Comparison of ENCODE assay signal across 1 cellular context in genomic region chr2:6865346-6866238, GRCh38.
TF ChIP-seq lines count a peak whose summit lies in the region.

A gene with protein sequence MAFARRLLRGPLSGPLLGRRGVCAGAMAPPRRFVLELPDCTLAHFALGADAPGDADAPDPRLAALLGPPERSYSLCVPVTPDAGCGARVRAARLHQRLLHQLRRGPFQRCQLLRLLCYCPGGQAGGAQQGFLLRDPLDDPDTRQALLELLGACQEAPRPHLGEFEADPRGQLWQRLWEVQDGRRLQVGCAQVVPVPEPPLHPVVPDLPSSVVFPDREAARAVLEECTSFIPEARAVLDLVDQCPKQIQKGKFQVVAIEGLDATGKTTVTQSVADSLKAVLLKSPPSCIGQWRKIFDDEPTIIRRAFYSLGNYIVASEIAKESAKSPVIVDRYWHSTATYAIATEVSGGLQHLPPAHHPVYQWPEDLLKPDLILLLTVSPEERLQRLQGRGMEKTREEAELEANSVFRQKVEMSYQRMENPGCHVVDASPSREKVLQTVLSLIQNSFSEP (minus strand): TSS chr2:6865907. CDS start chr2:6865696, 211 bp downstream.

TF ChIP-seq in HepG2, 621 proteins besides CTCF, POLR2A, EP300 and RAD21 (continued from another document and continues in another):
- TF ChIP-seq, protein P1, sequence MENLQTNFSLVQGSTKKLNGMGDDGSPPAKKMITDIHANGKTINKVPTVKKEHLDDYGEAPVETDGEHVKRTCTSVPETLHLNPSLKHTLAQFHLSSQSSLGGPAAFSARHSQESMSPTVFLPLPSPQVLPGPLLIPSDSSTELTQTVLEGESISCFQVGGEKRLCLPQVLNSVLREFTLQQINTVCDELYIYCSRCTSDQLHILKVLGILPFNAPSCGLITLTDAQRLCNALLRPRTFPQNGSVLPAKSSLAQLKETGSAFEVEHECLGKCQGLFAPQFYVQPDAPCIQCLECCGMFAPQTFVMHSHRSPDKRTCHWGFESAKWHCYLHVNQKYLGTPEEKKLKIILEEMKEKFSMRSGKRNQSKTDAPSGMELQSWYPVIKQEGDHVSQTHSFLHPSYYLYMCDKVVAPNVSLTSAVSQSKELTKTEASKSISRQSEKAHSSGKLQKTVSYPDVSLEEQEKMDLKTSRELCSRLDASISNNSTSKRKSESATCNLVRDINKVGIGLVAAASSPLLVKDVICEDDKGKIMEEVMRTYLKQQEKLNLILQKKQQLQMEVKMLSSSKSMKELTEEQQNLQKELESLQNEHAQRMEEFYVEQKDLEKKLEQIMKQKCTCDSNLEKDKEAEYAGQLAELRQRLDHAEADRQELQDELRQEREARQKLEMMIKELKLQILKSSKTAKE (CRISPR knock-in tag; IDR thresholded peaks at IDR 0.05; ENCODE audit: borderline replicate concordance), result no peak
- TF ChIP-seq, protein P2, sequence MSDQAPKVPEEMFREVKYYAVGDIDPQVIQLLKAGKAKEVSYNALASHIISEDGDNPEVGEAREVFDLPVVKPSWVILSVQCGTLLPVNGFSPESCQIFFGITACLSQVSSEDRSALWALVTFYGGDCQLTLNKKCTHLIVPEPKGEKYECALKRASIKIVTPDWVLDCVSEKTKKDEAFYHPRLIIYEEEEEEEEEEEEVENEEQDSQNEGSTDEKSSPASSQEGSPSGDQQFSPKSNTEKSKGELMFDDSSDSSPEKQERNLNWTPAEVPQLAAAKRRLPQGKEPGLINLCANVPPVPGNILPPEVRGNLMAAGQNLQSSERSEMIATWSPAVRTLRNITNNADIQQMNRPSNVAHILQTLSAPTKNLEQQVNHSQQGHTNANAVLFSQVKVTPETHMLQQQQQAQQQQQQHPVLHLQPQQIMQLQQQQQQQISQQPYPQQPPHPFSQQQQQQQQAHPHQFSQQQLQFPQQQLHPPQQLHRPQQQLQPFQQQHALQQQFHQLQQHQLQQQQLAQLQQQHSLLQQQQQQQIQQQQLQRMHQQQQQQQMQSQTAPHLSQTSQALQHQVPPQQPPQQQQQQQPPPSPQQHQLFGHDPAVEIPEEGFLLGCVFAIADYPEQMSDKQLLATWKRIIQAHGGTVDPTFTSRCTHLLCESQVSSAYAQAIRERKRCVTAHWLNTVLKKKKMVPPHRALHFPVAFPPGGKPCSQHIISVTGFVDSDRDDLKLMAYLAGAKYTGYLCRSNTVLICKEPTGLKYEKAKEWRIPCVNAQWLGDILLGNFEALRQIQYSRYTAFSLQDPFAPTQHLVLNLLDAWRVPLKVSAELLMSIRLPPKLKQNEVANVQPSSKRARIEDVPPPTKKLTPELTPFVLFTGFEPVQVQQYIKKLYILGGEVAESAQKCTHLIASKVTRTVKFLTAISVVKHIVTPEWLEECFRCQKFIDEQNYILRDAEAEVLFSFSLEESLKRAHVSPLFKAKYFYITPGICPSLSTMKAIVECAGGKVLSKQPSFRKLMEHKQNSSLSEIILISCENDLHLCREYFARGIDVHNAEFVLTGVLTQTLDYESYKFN (CRISPR knock-in tag; conservative IDR thresholded peaks at IDR 0.05), result 0 out of 2 replicates have a peak, but pooled peaks have one; percentile 19
- TF ChIP-seq KDM6A (CRISPR knock-in tag; IDR thresholded peaks at IDR 0.05; ENCODE audit: low read depth) (no peak), ZNF562 (CRISPR knock-in tag; IDR thresholded peaks at IDR 0.05; ENCODE audit: borderline replicate concordance) (peak; percentile 74; the same call in 1 of the 2 replicates), ZBTB3 (CRISPR knock-in tag; IDR thresholded peaks at IDR 0.05; ENCODE audit: borderline replicate concordance, low read depth) (no peak), FOXK2 (IDR thresholded peaks at IDR 0.05) (no peak), ZNF260 (CRISPR knock-in tag; IDR thresholded peaks at IDR 0.05; ENCODE audit: borderline replicate concordance, low read depth) (no peak), ZNF839 (CRISPR knock-in tag; IDR thresholded peaks at IDR 0.05; ENCODE audit: borderline replicate concordance) (no peak), ATRX (CRISPR knock-in tag; IDR thresholded peaks at IDR 0.05; ENCODE audit: borderline replicate concordance) (no peak), JUN (CRISPR knock-in tag; IDR thresholded peaks at IDR 0.05) (no peak), CHD2 (IDR thresholded peaks at IDR 0.05; ENCODE audit: low read depth, low read length) (0 out of 2 replicates have a peak, but pooled peaks have one; percentile 10), SSRP1 (CRISPR knock-in tag; IDR thresholded peaks at IDR 0.05) (no peak), HOXD1 (CRISPR knock-in tag; IDR thresholded peaks at IDR 0.05) (peak; percentile 30; the same call in 1 of the 2 replicates), KDM2A (CRISPR knock-in tag; IDR thresholded peaks at IDR 0.05; ENCODE audit: borderline replicate concordance, low read depth) (peak; percentile 48; the same call in 1 of the 2 replicates), E2F5 (CRISPR knock-in tag; conservative IDR thresholded peaks at IDR 0.05) (peak; percentile 72), ARID3A (IDR thresholded peaks at IDR 0.05; ENCODE audit: low read depth, low read length) (no peak), ZNF713 (CRISPR knock-in tag; IDR thresholded peaks at IDR 0.05) (no peak), GABPA (IDR thresholded peaks at IDR 0.05; ENCODE audit: low read depth, low read length) (no peak), GABPA (CRISPR knock-in tag; IDR thresholded peaks at IDR 0.05; ENCODE audit: low read depth) (peak; percentile 21; the same call in 1 of the 2 replicates), ZBTB20 (CRISPR knock-in tag; IDR thresholded peaks at IDR 0.05; ENCODE audit: borderline replicate concordance, low read depth) (no peak), ZNF230 (CRISPR knock-in tag; IDR thresholded peaks at IDR 0.05) (peak; percentile 66; the same call in 1 of the 2 replicates), PITX1 (CRISPR knock-in tag; IDR thresholded peaks at IDR 0.05) (no peak), SIN3A (IDR thresholded peaks at IDR 0.05; ENCODE audit: borderline replicate concordance, low read depth, low read length) (no peak; the same call in 1 of the 2 replicates), ZNF207 (IDR thresholded peaks at IDR 0.05; ENCODE audit: borderline replicate concordance) (no peak), SRF (IDR thresholded peaks at IDR 0.05; ENCODE audit: low read depth, low read length) (no peak), ZNF883 (CRISPR knock-in tag; IDR thresholded peaks at IDR 0.05; ENCODE audit: not compliant biosample characterization) (peak; percentile 71), GFI1 (CRISPR knock-in tag; IDR thresholded peaks at IDR 0.05; ENCODE audit: borderline replicate concordance) (peak; percentile 60; the same call in 1 of the 2 replicates), SRY (CRISPR knock-in tag; IDR thresholded peaks at IDR 0.05) (no peak), FLYWCH1 (CRISPR knock-in tag; IDR thresholded peaks at IDR 0.05) (no peak), TFDP1 (CRISPR knock-in tag; IDR thresholded peaks at IDR 0.05; ENCODE audit: borderline replicate concordance) (peak; percentile 91; the same call in 1 of the 2 replicates), MED1 (CRISPR knock-in tag; IDR thresholded peaks at IDR 0.05) (0 out of 2 replicates have a peak, but pooled peaks have one; percentile 42), POGZ (CRISPR knock-in tag; IDR thresholded peaks at IDR 0.05) (no peak), ZNF569 (CRISPR knock-in tag; IDR thresholded peaks at IDR 0.05; ENCODE audit: borderline replicate concordance) (no peak), ZBTB37 (CRISPR knock-in tag; IDR thresholded peaks at IDR 0.05) (no peak), ATAD3A (CRISPR knock-in tag; IDR thresholded peaks at IDR 0.05) (no peak), ZBTB14 (CRISPR knock-in tag; IDR thresholded peaks at IDR 0.05) (peak; percentile 82), ZNF552 (CRISPR knock-in tag; IDR thresholded peaks at IDR 0.05; ENCODE audit: borderline replicate concordance) (no peak), HNF4A (CRISPR knock-in tag; IDR thresholded peaks at IDR 0.05) (no peak)
- TF ChIP-seq, protein P3, sequence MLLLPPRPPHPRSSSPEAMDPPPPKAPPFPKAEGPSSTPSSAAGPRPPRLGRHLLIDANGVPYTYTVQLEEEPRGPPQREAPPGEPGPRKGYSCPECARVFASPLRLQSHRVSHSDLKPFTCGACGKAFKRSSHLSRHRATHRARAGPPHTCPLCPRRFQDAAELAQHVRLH (CRISPR knock-in tag; IDR thresholded peaks at IDR 0.05; ENCODE audit: borderline replicate concordance, low read depth), result no peak
- TF ChIP-seq, protein P4, sequence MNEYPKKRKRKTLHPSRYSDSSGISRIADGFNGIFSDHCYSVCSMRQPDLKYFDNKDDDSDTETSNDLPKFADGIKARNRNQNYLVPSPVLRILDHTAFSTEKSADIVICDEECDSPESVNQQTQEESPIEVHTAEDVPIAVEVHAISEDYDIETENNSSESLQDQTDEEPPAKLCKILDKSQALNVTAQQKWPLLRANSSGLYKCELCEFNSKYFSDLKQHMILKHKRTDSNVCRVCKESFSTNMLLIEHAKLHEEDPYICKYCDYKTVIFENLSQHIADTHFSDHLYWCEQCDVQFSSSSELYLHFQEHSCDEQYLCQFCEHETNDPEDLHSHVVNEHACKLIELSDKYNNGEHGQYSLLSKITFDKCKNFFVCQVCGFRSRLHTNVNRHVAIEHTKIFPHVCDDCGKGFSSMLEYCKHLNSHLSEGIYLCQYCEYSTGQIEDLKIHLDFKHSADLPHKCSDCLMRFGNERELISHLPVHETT (CRISPR knock-in tag; conservative IDR thresholded peaks at IDR 0.05), result no peak
- TF ChIP-seq, protein P5, sequence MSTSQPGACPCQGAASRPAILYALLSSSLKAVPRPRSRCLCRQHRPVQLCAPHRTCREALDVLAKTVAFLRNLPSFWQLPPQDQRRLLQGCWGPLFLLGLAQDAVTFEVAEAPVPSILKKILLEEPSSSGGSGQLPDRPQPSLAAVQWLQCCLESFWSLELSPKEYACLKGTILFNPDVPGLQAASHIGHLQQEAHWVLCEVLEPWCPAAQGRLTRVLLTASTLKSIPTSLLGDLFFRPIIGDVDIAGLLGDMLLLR (CRISPR knock-in tag; IDR thresholded peaks at IDR 0.05), result no peak
- TF ChIP-seq, protein P6, sequence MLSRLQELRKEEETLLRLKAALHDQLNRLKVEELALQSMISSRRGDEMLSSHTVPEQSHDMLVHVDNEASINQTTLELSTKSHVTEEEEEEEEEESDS (CRISPR knock-in tag; IDR thresholded peaks at IDR 0.05; ENCODE audit: borderline replicate concordance), result no peak
- TF ChIP-seq, protein P7, sequence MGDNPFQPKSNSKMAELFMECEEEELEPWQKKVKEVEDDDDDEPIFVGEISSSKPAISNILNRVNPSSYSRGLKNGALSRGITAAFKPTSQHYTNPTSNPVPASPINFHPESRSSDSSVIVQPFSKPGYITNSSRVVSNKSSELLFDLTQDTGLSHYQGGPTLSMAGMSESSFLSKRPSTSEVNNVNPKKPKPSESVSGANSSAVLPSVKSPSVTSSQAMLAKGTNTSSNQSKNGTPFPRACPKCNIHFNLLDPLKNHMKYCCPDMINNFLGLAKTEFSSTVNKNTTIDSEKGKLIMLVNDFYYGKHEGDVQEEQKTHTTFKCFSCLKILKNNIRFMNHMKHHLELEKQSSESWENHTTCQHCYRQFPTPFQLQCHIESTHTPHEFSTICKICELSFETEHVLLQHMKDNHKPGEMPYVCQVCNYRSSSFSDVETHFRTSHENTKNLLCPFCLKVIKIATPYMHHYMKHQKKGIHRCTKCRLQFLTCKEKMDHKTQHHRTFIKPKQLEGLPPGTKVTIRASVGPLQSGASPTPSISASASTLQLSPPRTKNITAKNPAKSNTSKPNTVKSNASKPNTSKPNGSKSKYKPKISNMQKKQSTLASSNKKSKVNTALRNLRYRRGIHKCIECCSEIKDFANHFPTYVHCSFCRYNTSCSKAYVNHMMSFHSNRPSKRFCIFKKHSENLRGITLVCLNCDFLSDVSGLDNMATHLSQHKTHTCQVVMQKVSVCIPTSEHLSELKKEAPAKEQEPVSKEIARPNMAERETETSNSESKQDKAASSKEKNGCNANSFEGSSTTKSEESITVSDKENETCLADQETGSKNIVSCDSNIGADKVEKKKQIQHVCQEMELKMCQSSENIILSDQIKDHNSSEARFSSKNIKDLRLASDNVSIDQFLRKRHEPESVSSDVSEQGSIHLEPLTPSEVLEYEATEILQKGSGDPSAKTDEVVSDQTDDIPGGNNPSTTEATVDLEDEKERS (CRISPR knock-in tag; IDR thresholded peaks at IDR 0.05), result no peak
